1 cellular context compared by ENCODE assay signal in genomic region chr4:170145120-170145519, GRCh38.
TF ChIP-seq lines count a peak whose summit lies in the region.

No MANE protein-coding gene starts in this region.

TF ChIP-seq in GM23338, 12 proteins besides CTCF, POLR2A, EP300 and RAD21 (continued from another document):
- no peak for TF ChIP-seq ZNF462 (CRISPR knock-in tag; IDR thresholded peaks at IDR 0.05)
